In genomic region chr5:132294728-132295504, GRCh38 we compare ENCODE assay signal across 8 cellular contexts. TPM values are rescaled to one million over a fixed set of nuclear protein-coding genes. Genes with fewer than 3 reads are reported as not detected.
DNase-seq lines count a peak whose midpoint lies in the region; ATAC-seq and TF ChIP-seq lines count a peak whose summit lies in the region.

No MANE protein-coding gene starts in this region.

- H3K56ac ChIP-seq in mesendoderm (ENCODE audit: low read length) = peak overlapping the region; percentile 40

- peak; percentile 10 for ATAC-seq in GM21423 (IDR thresholded peaks at IDR 0.05; ENCODE audit: unreplicated experiment)

- no peak overlapping the region for H2BK15ac ChIP-seq in mesendoderm (replicated peaks; ENCODE audit: low read depth)

- CTCF ChIA-PET in AG04450 (lab: Charles Lee) = interaction anchor here (0.9 to 2.6 kb wide), 6 partner anchors 12 to 105 kb away, joined by 3 to 19 read pairs (median 10); no protein-coding TSS in a partner anchor

- H3K9me2 ChIP-seq in MM.1S (replicated peaks; ENCODE audit: insufficient read depth, low read length) = no peaks in the 10 kb centered on the region

- H2BK5ac ChIP-seq in mesendoderm (ENCODE audit: low read length) = no peak overlapping the region

- H2BK120ac ChIP-seq in mesendoderm (ENCODE audit: low read depth, low read length) = no peak overlapping the region

- H3K4me1 ChIP-seq in MM.1S (ENCODE audit: low read length) (peaks cover 22% of the 10 kb centered on the region), mesendoderm (ENCODE audit: control insufficient read depth, low read depth, low read length) (no peaks in the 10 kb centered on the region)

- no peaks in the 10 kb centered on the region for H3K27me3 ChIP-seq in AG04450 (ENCODE audit: control insufficient read depth, insufficient read depth, low read length)
- no peaks in the 10 kb centered on the region for H3K27me3 ChIP-seq in MM.1S (replicated peaks; ENCODE audit: insufficient read depth, low read length)
- no peaks in the 10 kb centered on the region for H3K27me3 ChIP-seq in mesendoderm (ENCODE audit: insufficient read depth, low read length, poor library complexity)

- H2AFZ ChIP-seq in MM.1S (ENCODE audit: low read length) = peak overlapping the region; percentile 79

- WGBS in mesendoderm (ENCODE audit: extremely low coverage, insufficient coverage, low lambda C conversion rate) = no CpG with 5 or more reads among the region's 50 CpGs

- DNase-seq in AG04450 (ENCODE audit: low read depth, low spot score) (no peak), MM.1S (peak; percentile 12), ecto neural progenitor cell (ENCODE audit: low spot score) (peak; percentile 72), mesendoderm (peak; percentile 86), NCI-H1436 (lab: John Stamatoyannopoulos, UW) (no peak)
- DNase-seq in activated CD4-positive, alpha-beta T cell treated with anti-CD3 and anti-CD28 coated beads, Interleukin-2, amount 50 U/mL, for 24 hours (ENCODE audit: low read depth in 1 of 2, low spot score in 1 of 2) = peak; percentile 36 to 78
- DNase-seq in stimulated activated CD8-positive, alpha-beta memory T cell treated with anti-CD3 and anti-CD28 coated beads, Interleukin-2, amount 100 ng/mL, for 1 hour (ENCODE audit: low read depth in 2 of 2) = peak; percentile 29

- no peak overlapping the region for H4K5ac ChIP-seq in mesendoderm (ENCODE audit: low read length)

- H3K9ac ChIP-seq in MM.1S (ENCODE audit: low read length) = no peak overlapping the region; the same call in 1 of the 2 replicates
- H3K9ac ChIP-seq in mesendoderm (ENCODE audit: low read length) = peak overlapping the region; percentile 57

- peaks cover 7% of the 10 kb centered on the region; the same call in 1 of the 2 replicates for H3F3A ChIP-seq in MM.1S (ENCODE audit: insufficient read depth, low read length)

- no peak overlapping the region for H3K23ac ChIP-seq in mesendoderm (ENCODE audit: low read length)

- no peak overlapping the region for H3K4ac ChIP-seq in mesendoderm (ENCODE audit: low read depth, low read length)

- TF ChIP-seq CTCF in AG04450 (IDR thresholded peaks at IDR 0.05; ENCODE audit: low read depth, low read length) (no peak), MM.1S (IDR thresholded peaks at IDR 0.05; ENCODE audit: low read length) (no peak)

- POLR2A ChIA-PET in AG04450 (lab: Yijun Ruan, JAX) = interaction anchor here (0.9 to 3.2 kb wide), 7 partner anchors 20 to 80 kb away, joined by 3 to 20 read pairs (median 5); partner anchors contain the start of gene SLC22A5

- H3K79me2 ChIP-seq in MM.1S (ENCODE audit: low read length) (no peaks in the 10 kb centered on the region), mesendoderm (ENCODE audit: control insufficient read depth, insufficient read depth, low read length) (no peaks in the 10 kb centered on the region)

- no peaks in the 10 kb centered on the region for H3K9me3 ChIP-seq in AG04450 (ENCODE audit: control insufficient read depth, insufficient read depth, low read length)
- no peaks in the 10 kb centered on the region for H3K9me3 ChIP-seq in MM.1S (replicated peaks; ENCODE audit: insufficient read depth, low read length)

- H3K4me2 ChIP-seq in MM.1S (ENCODE audit: low read depth, low read length) (peak overlapping the region; percentile 92), mesendoderm (ENCODE audit: low read length) (peak overlapping the region; percentile 98)

- H3K4me3 ChIP-seq in AG04450 (ENCODE audit: low read depth, low read length) (peak overlapping the region; percentile 82), MM.1S (ENCODE audit: low read length) (peak overlapping the region; percentile 90), mesendoderm (ENCODE audit: low read length) (no peak overlapping the region)

- H4K8ac ChIP-seq in mesendoderm (ENCODE audit: low read depth, low read length) = no peak overlapping the region

- no peaks in the 10 kb centered on the region for H3K79me1 ChIP-seq in mesendoderm (ENCODE audit: low read length)

- H4K20me1 ChIP-seq in MM.1S (ENCODE audit: insufficient read depth, low read length) = no peaks in the 10 kb centered on the region

- H3K36me3 ChIP-seq in MM.1S (replicated peaks; ENCODE audit: insufficient read depth, low read length) = no peaks in the 10 kb centered on the region
- H3K36me3 ChIP-seq in mesendoderm (ENCODE audit: control insufficient read depth, insufficient read depth, low read length) = no peaks in the 10 kb centered on the region

- no peak overlapping the region for H2AK5ac ChIP-seq in mesendoderm (ENCODE audit: low read length)

- no peak overlapping the region for H3K18ac ChIP-seq in mesendoderm (ENCODE audit: low read length)

- peak overlapping the region; percentile 57 for H3K27ac ChIP-seq in AG04450 (ENCODE audit: low read depth, low read length)
- no peak overlapping the region for H3K27ac ChIP-seq in MM.1S (ENCODE audit: low read length)
- no peak overlapping the region for H3K27ac ChIP-seq in mesendoderm (ENCODE audit: low read depth, low read length)

RNA-seq across cellular contexts. Expression of gene SLC22A4, which starts 0.7 kb away (rescaled TPM):
- 3.0 and 3.1 TPM in 2 replicates for polyA plus RNA-seq in AG04450 (2011; rRNA removed)
- polyA minus RNA-seq in AG04450 (2011; rRNA and poly(A)+ RNA removed) = 2.4 and 2.5 TPM in 2 replicates
- 0.15 TPM for polyA plus RNA-seq in mesendoderm (2013, experiment 1 of 2)
- 0.25 TPM for polyA plus RNA-seq in mesendoderm (2013, experiment 2 of 2)

RNA-seq across cellular contexts. Expression of gene PDLIM4, which starts 37.4 kb away (rescaled TPM):
- 43.4 and 64.2 TPM in 2 replicates for polyA plus RNA-seq in AG04450 (2011; rRNA removed)
- 52.0 and 86.8 TPM in 2 replicates for polyA minus RNA-seq in AG04450 (2011; rRNA and poly(A)+ RNA removed)
- 4.9 TPM for polyA plus RNA-seq in mesendoderm (2013, experiment 1 of 2)
- 5.2 TPM for polyA plus RNA-seq in mesendoderm (2013, experiment 2 of 2)

Comparison
In these comparisons a context has a peak if more than half of its experiments do, and no peak if none do; other contexts are left out.
1. DNase-seq: peak in MM.1S (single experiment), activated CD4-positive, alpha-beta T cell treated with anti-CD3 and anti-CD28 coated beads, Interleukin-2, amount 50 U/mL, for 24 hours (2 of 2), ecto neural progenitor cell (single experiment), mesendoderm (single experiment) and stimulated activated CD8-positive, alpha-beta memory T cell treated with anti-CD3 and anti-CD28 coated beads, Interleukin-2, amount 100 ng/mL, for 1 hour (2 of 2); none in AG04450 (single experiment) and NCI-H1436 (single experiment).